Comparison of ENCODE assay signal across 36 cellular contexts in genomic region chrX:69431417-69431816, GRCh38.
"Had no signal": no experiment of that assay in that cellular context is flagged by ENCODE, and none has a peak within 500 bp of the region (broad histone marks: within the 10 kb centered on the region; RNA-seq: fewer than 3 reads in every experiment).

No MANE protein-coding gene starts in this region.

- H3K27ac Mint-ChIP-seq: activated CD4-positive, alpha-beta memory T cell treated with anti-CD3 and anti-CD28 coated beads for 36 hours; activated naive CD4-positive, alpha-beta T cell treated with anti-CD3 and anti-CD28 coated beads for 36 hours; activated naive CD8-positive, alpha-beta T cell; activated naive CD8-positive, alpha-beta T cell treated with anti-CD3 and anti-CD28 coated beads, Interleukin-2, amount 50 U/mL, for 24 hours; activated T-helper 1 cell treated with anti-CD3 and anti-CD28 coated beads, Interleukin-12 subunit alpha, Interleukin-12 subunit beta, Interleukin-2, Interleukin-4 antibody, amounts not matched to agents 30 ng/mL and 10 ng/mL and 1 ng/mL, durations not matched to agents 14 hours and 24 hours and 36 hours; T-cell; T-helper 17 cell had no signal

- ATAC-seq: activated naive CD8-positive, alpha-beta T cell treated with anti-CD3 and anti-CD28 coated beads, Interleukin-2, amount 50 U/mL, for 24 hours; activated T-cell treated with anti-CD3 and anti-CD28 coated beads, Interleukin-2, amount 50 U/mL, for 4 hours; PC-3; T-cell; T-helper 17 cell had no signal

- H3K27me3 Mint-ChIP-seq: activated naive CD8-positive, alpha-beta T cell had no signal

- H3K4me2 ChIP-seq: KMS-11, SK-N-SH had no signal

- DNase-seq: activated CD4-positive, alpha-beta memory T cell treated with anti-CD3 and anti-CD28 coated beads for 36 hours; activated CD4-positive, alpha-beta T cell treated with anti-CD3 and anti-CD28 coated beads for 4 hours; activated CD4-positive, alpha-beta T cell treated with anti-CD3 and anti-CD28 coated beads, Interleukin-2, amount 50 U/mL, for 1 hour; activated CD4-positive, CD25-positive, alpha-beta regulatory T cell treated with anti-CD3 and anti-CD28 coated beads, Interleukin-2, amount 50 U/mL, for 72 hours; activated CD8-positive, alpha-beta memory T cell treated with anti-CD3 and anti-CD28 coated beads, Interleukin-2, amount 50 U/mL, for 4 hours; activated gamma-delta T cell treated with Interleukin-2 at 50 U/mL for 16 hours; activated naive CD4-positive, alpha-beta T cell treated with anti-CD3 and anti-CD28 coated beads for 36 hours; activated naive CD8-positive, alpha-beta T cell treated with anti-CD3 and anti-CD28 coated beads, Interleukin-2, amount 50 U/mL, for 24 hours; activated T-cell treated with anti-CD3 and anti-CD28 coated beads for 4 hours; activated T-cell treated with anti-CD3 and anti-CD28 coated beads, Interleukin-2, amount 50 U/mL, for 4 hours; anterior cingulate cortex; brain microvascular endothelial cell; central memory CD4-positive, alpha-beta T cell; MM.1S; MV-4-11; NCI-H1092; NCI-H1436 treated with DMSO at 0.1 percent for 48 hours; NCI-H1694 treated with DMSO at 0.1 percent for 48 hours; NCI-H2029 treated with DMSO at 0.1 percent for 48 hours; NCI-H2107; NCI-H2171; NCI-H510A; NCI-H526 treated with DMSO at 0.1 percent for 48 hours; NK-92 treated with Interleukin-12 subunit alpha and Interleukin-12 subunit beta, amount 100 ng/mL, for 24 hours; PC-3; Peyer's patch; RPMI8226; SHP77 treated with DMSO at 0.1 percent for 48 hours; SK-N-SH; T-cell; T-helper 17 cell; T-helper 9 cell had no signal

- H3K9ac ChIP-seq: KMS-11, SK-N-SH had no signal

- H3K4me3 ChIP-seq: Peyer's patch, SJSA1 had no signal

- H3K27ac ChIP-seq: brain microvascular endothelial cell, KMS-11, Peyer's patch, SJSA1 had no signal

- H3K4me1 Mint-ChIP-seq: activated naive CD8-positive, alpha-beta T cell treated with anti-CD3 and anti-CD28 coated beads, Interleukin-2, amount 50 U/mL, for 24 hours; T-cell; T-helper 17 cell had no signal

- H3K4me3 Mint-ChIP-seq: activated CD4-positive, alpha-beta memory T cell treated with anti-CD3 and anti-CD28 coated beads for 36 hours; activated naive CD4-positive, alpha-beta T cell treated with anti-CD3 and anti-CD28 coated beads for 36 hours; activated naive CD8-positive, alpha-beta T cell; activated naive CD8-positive, alpha-beta T cell treated with anti-CD3 and anti-CD28 coated beads, Interleukin-2, amount 50 U/mL, for 24 hours; activated T-cell treated with anti-CD3 and anti-CD28 coated beads, Interleukin-2, amount 50 U/mL, for 4 hours; activated T-helper 1 cell treated with anti-CD3 and anti-CD28 coated beads, Interleukin-12 subunit alpha, Interleukin-12 subunit beta, Interleukin-2, Interleukin-4 antibody, amounts not matched to agents 30 ng/mL and 10 ng/mL and 1 ng/mL, durations not matched to agents 14 hours and 24 hours and 36 hours; T-cell; T-helper 17 cell had no signal

- H3K36me3 Mint-ChIP-seq: activated CD4-positive, alpha-beta memory T cell treated with anti-CD3 and anti-CD28 coated beads for 36 hours; activated naive CD8-positive, alpha-beta T cell; T-cell had no signal

- H3K4me1 ChIP-seq: Peyer's patch, SJSA1 had no signal

- H3K9me3 ChIP-seq: Peyer's patch, SJSA1, SK-N-SH had no signal

- H3K9me3 Mint-ChIP-seq: activated CD4-positive, alpha-beta memory T cell treated with anti-CD3 and anti-CD28 coated beads for 36 hours; activated naive CD4-positive, alpha-beta T cell treated with anti-CD3 and anti-CD28 coated beads for 36 hours; activated naive CD8-positive, alpha-beta T cell treated with anti-CD3 and anti-CD28 coated beads, Interleukin-2, amount 50 U/mL, for 24 hours; activated T-cell treated with anti-CD3 and anti-CD28 coated beads, Interleukin-2, amount 50 U/mL, for 4 hours; activated T-helper 1 cell treated with anti-CD3 and anti-CD28 coated beads, Interleukin-12 subunit alpha, Interleukin-12 subunit beta, Interleukin-2, Interleukin-4 antibody, amounts not matched to agents 30 ng/mL and 10 ng/mL and 1 ng/mL, durations not matched to agents 14 hours and 24 hours and 36 hours; T-cell had no signal

- H3K27me3 ChIP-seq: brain microvascular endothelial cell, Peyer's patch, SJSA1 had no signal

- H3K36me3 ChIP-seq: brain microvascular endothelial cell, Peyer's patch, SJSA1 had no signal
